In the genomic region with DNA sequence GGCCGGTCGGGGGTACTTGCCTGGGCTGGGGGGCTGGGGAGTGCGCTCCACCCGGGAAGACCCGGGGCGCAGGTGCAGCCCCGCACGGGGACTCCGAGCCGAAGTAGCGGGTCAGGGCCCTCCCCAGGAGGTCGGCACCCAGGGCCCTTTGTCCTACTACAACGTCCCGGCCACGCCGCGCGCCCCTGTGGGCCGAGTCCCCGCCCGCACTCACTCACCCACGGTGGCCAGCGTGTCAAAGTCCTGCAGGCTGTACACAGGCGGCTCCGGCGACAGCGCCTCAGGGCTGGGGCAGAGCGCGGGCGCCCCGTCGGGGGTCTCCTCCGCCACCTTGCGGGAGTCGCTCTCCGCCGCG, we compare ENCODE assay signal across 8 cellular contexts. TPM values are rescaled to one million over a fixed set of nuclear protein-coding genes. Genes with fewer than 3 reads are reported as not detected.
DNase-seq lines count a peak whose midpoint lies in the region; ATAC-seq and TF ChIP-seq lines count a peak whose summit lies in the region.

No MANE protein-coding gene starts in this region.

- peaks cover under 1% of the 10 kb centered on the region for H3K9me3 Mint-ChIP-seq in memory B cell

- H3K4me1 ChIP-seq in transverse colon = peaks cover 0 to 16% (median 0%) of the 10 kb centered on the region in 4 donors

- no peak for TF ChIP-seq EP300 in transverse colon (IDR thresholded peaks at IDR 0.05; ENCODE audit: low read depth)

- no peak for TF ChIP-seq POLR2A in transverse colon (IDR thresholded peaks at IDR 0.05)

- intact Hi-C loops in transverse colon (cut with DNase I; ENCODE audit: low total_unique reads) = no loop called here

- whole genome bisulfite sequencing in transverse colon (ENCODE audit: low coverage in 1 of 2), 2 donors = 3% methylated on average over 6 of the region's 38 CpGs; no CpG with 5 or more reads in 1 of the 2 donors

- no peaks in the 10 kb centered on the region for H3K36me3 Mint-ChIP-seq in memory B cell

- H3K4me3 ChIP-seq in astrocyte of the spinal cord (ENCODE audit: low read depth, low read length) (peak overlapping the region; percentile 64), transverse colon (peak overlapping the region; percentile 60 to 78 (median 77))

- no peak for DNase-seq in astrocyte of the spinal cord (ENCODE audit: low read depth, low spot score)
- no peak for DNase-seq in memory B cell (ENCODE audit: low spot score in 2 of 2)
- DNase-seq in transverse colon = peak; percentile 35
- DNase-seq in iPS-NIHi11 (ENCODE audit: low spot score) = no peak
- no peak for DNase-seq in middle frontal gyrus (ENCODE audit: extremely low spot score, low spot score)

- H3K27me3 ChIP-seq in transverse colon = no peaks in the 10 kb centered on the region

- H3K27me3 Mint-ChIP-seq in memory B cell = no peaks in the 10 kb centered on the region

- no peaks in the 10 kb centered on the region for H3K9me3 ChIP-seq in transverse colon

- peak overlapping the region; percentile 97 for H3K27ac Mint-ChIP-seq in memory B cell

- H3K4me1 Mint-ChIP-seq in memory B cell = peaks cover 9% of the 10 kb centered on the region

- H3K27ac ChIP-seq in C4-2B (peak overlapping the region; percentile 77), transverse colon (peak overlapping the region; percentile 74 to 86 (median 84))

- ATAC-seq in GM19452 (IDR thresholded peaks at IDR 0.05; ENCODE audit: unreplicated experiment) (peak; percentile 21), HG03469 (IDR thresholded peaks at IDR 0.05; ENCODE audit: unreplicated experiment) (peak; percentile 20), memory B cell (ENCODE audit: low read depth) (peak; percentile 0)

- no peaks in the 10 kb centered on the region for H3K36me3 ChIP-seq in transverse colon

- in situ Hi-C loops in astrocyte of the spinal cord (cut with HindIII; ENCODE audit: low sequenced_read_pairs) = no loop called here
- in situ Hi-C loops in transverse colon (cut with MboI; ENCODE audit: low pct_ligation_motif_present in 1 of 4, low pct_unique_long_range_greater_than_20kb in 1 of 4, low sequenced_read_pairs in 3 of 4) = no loop called here

- H3K4me3 Mint-ChIP-seq in memory B cell = peak overlapping the region; percentile 96

- no peak for TF ChIP-seq CTCF in C4-2B (conservative IDR thresholded peaks at IDR 0.05)
- no peak for TF ChIP-seq CTCF in astrocyte of the spinal cord (IDR thresholded peaks at IDR 0.05; ENCODE audit: low read depth, low read length)
- no peak for TF ChIP-seq CTCF in transverse colon (IDR thresholded peaks at IDR 0.05)

RNA-seq across cellular contexts. Expression of gene PRKX, which starts 0.6 kb away (rescaled TPM):
- 10 to 100 TPM in 3 of 4 donors, 1 to 10 TPM in 1; 1.1 to 69.7 (median 18.1) TPM for total RNA-seq in transverse colon
